Comparison of ENCODE assay signal across 36 cellular contexts in the genomic region with DNA sequence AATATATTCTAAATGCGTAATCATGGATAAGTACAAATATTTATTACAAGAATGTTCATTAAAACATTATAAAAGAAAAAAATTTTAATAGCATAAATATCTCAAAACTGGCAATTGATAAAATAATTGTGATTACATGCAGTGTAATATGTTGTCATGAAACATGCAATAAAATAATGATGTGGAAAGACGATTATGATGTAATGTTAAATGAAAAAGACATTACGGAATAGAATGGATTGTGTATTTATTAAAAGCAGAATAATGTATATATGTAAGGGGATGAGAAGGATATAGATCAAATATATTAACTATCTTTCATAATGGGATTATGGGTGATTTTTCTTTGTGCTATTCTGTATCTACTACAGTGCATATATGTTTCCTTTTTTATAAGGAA.
"Had no signal": no experiment of that assay in that cellular context is flagged by ENCODE, and none has a peak within 500 bp of the region (broad histone marks: within the 10 kb centered on the region; RNA-seq: fewer than 3 reads in every experiment).

No MANE protein-coding gene starts in this region.

- H3K9me3 Mint-ChIP-seq: activated B cell treated with CpG ODN at 0.5 μM for 24 hours; activated CD4-positive, alpha-beta memory T cell treated with anti-CD3 and anti-CD28 coated beads for 36 hours; activated CD4-positive, alpha-beta T cell treated with anti-CD3 and anti-CD28 coated beads, Interleukin-2, amount 10 ng/mL, durations not matched to agents 24 days and 14 days; activated CD8-positive, alpha-beta T cell treated with anti-CD3 and anti-CD28 coated beads for 36 hours; activated naive CD4-positive, alpha-beta T cell treated with anti-CD3 and anti-CD28 coated beads for 36 hours; activated naive CD4-positive, alpha-beta T cell treated with anti-CD3 and anti-CD28 coated beads, Interleukin-2, amount 50 U/mL, for 72 hours; activated naive CD8-positive, alpha-beta T cell treated with anti-CD3 and anti-CD28 coated beads for 36 hours; activated T-cell treated with anti-CD3 and anti-CD28 coated beads, Interleukin-2, amount 50 U/mL, for 4 hours; activated T-cell treated with anti-CD3 and anti-CD28 coated beads, Interleukin-2, amount 50 U/mL, for 72 hours; activated T-helper 1 cell treated with anti-CD3 and anti-CD28 coated beads, Interleukin-12 subunit alpha, Interleukin-12 subunit beta, Interleukin-2, Interleukin-4 antibody, amounts not matched to agents 30 ng/mL and 10 ng/mL and 1 ng/mL, durations not matched to agents 14 hours and 24 hours and 36 hours; activated T-helper 17 cell treated with anti-CD3 and anti-CD28 coated beads, Interleukin-2, amount 50 U/mL, for 72 hours; T-helper 1 cell treated with Interleukin-12 subunit alpha and Interleukin-12 subunit beta and Interleukin-4 antibody, amounts not matched to agents 30 μg/mL and 1 μg/mL, for 36 hours; T-helper 2 cell treated with Interferon-gamma antibody and Interleukin-4, amounts not matched to agents 5 μg/mL and 100 μg/mL, for 36 hours had no signal

- H3K27me3 ChIP-seq: adrenal gland, body of pancreas, brain microvascular endothelial cell, breast epithelium had no signal

- H3K36me3 ChIP-seq: breast epithelium had no signal

- H3K4me1 Mint-ChIP-seq: activated B cell treated with CpG ODN at 0.5 μM for 24 hours; activated CD4-positive, alpha-beta T cell treated with anti-CD3 and anti-CD28 coated beads, Interleukin-2, amount 10 ng/mL, durations not matched to agents 24 days and 14 days; activated naive CD8-positive, alpha-beta T cell treated with anti-CD3 and anti-CD28 coated beads for 36 hours; activated T-helper 17 cell treated with anti-CD3 and anti-CD28 coated beads, Interleukin-2, amount 50 U/mL, for 72 hours had no signal

- H3K4me3 Mint-ChIP-seq: activated B cell treated with CpG ODN at 0.5 μM for 24 hours; activated CD4-positive, alpha-beta memory T cell treated with anti-CD3 and anti-CD28 coated beads for 36 hours; activated CD4-positive, alpha-beta T cell treated with anti-CD3 and anti-CD28 coated beads, Interleukin-2, amount 10 ng/mL, durations not matched to agents 24 days and 14 days; activated CD8-positive, alpha-beta T cell treated with anti-CD3 and anti-CD28 coated beads for 36 hours; activated naive CD4-positive, alpha-beta T cell treated with anti-CD3 and anti-CD28 coated beads for 36 hours; activated naive CD8-positive, alpha-beta T cell treated with anti-CD3 and anti-CD28 coated beads for 36 hours; activated T-cell treated with anti-CD3 and anti-CD28 coated beads, Interleukin-2, amount 50 U/mL, for 4 hours; activated T-cell treated with anti-CD3 and anti-CD28 coated beads, Interleukin-2, amount 50 U/mL, for 72 hours; activated T-helper 1 cell treated with anti-CD3 and anti-CD28 coated beads, Interleukin-12 subunit alpha, Interleukin-12 subunit beta, Interleukin-2, Interleukin-4 antibody, amounts not matched to agents 30 ng/mL and 10 ng/mL and 1 ng/mL, durations not matched to agents 14 hours and 24 hours and 36 hours; activated T-helper 17 cell treated with anti-CD3 and anti-CD28 coated beads, Interleukin-2, amount 50 U/mL, for 72 hours; T-helper 1 cell treated with Interleukin-12 subunit alpha and Interleukin-12 subunit beta and Interleukin-4 antibody, amounts not matched to agents 30 μg/mL and 1 μg/mL, for 36 hours; T-helper 2 cell treated with Interferon-gamma antibody and Interleukin-4, amounts not matched to agents 5 μg/mL and 100 μg/mL, for 36 hours had no signal

- H3K27ac Mint-ChIP-seq: activated B cell treated with CpG ODN at 0.5 μM for 24 hours; activated CD4-positive, alpha-beta memory T cell treated with anti-CD3 and anti-CD28 coated beads for 36 hours; activated CD4-positive, alpha-beta T cell treated with anti-CD3 and anti-CD28 coated beads, Interleukin-2, amount 10 ng/mL, durations not matched to agents 24 days and 14 days; activated CD8-positive, alpha-beta T cell treated with anti-CD3 and anti-CD28 coated beads for 36 hours; activated naive CD4-positive, alpha-beta T cell treated with anti-CD3 and anti-CD28 coated beads for 36 hours; activated naive CD4-positive, alpha-beta T cell treated with anti-CD3 and anti-CD28 coated beads, Interleukin-2, amount 50 U/mL, for 72 hours; activated naive CD8-positive, alpha-beta T cell treated with anti-CD3 and anti-CD28 coated beads for 36 hours; activated T-helper 1 cell treated with anti-CD3 and anti-CD28 coated beads, Interleukin-12 subunit alpha, Interleukin-12 subunit beta, Interleukin-2, Interleukin-4 antibody, amounts not matched to agents 30 ng/mL and 10 ng/mL and 1 ng/mL, durations not matched to agents 14 hours and 24 hours and 36 hours; activated T-helper 17 cell treated with anti-CD3 and anti-CD28 coated beads, Interleukin-2, amount 50 U/mL, for 72 hours; T-helper 1 cell treated with Interleukin-12 subunit alpha and Interleukin-12 subunit beta and Interleukin-4 antibody, amounts not matched to agents 30 μg/mL and 1 μg/mL, for 36 hours; T-helper 2 cell treated with Interferon-gamma antibody and Interleukin-4, amounts not matched to agents 5 μg/mL and 100 μg/mL, for 36 hours had no signal

- ATAC-seq: activated CD8-positive, alpha-beta T cell treated with anti-CD3 and anti-CD28 coated beads for 36 hours; activated naive CD4-positive, alpha-beta T cell treated with anti-CD3 and anti-CD28 coated beads, Interleukin-2, amount 50 U/mL, for 72 hours; activated T-cell treated with anti-CD3 and anti-CD28 coated beads, Interleukin-2, amount 50 U/mL, for 4 hours; activated T-cell treated with anti-CD3 and anti-CD28 coated beads, Interleukin-2, amount 50 U/mL, for 72 hours; activated T-helper 17 cell treated with anti-CD3 and anti-CD28 coated beads, Interleukin-2, amount 50 U/mL, for 72 hours; body of pancreas had no signal

- H3K27ac ChIP-seq: adrenal gland, body of pancreas, brain microvascular endothelial cell, breast epithelium, VCaP had no signal

- FAIRE-seq: astrocyte had no signal

- H3K4me3 ChIP-seq: adrenal gland, body of pancreas, breast epithelium had no signal

- DNase-seq: activated B cell treated with CpG ODN at 0.5 μM for 24 hours; activated CD4-positive, alpha-beta memory T cell treated with anti-CD3 and anti-CD28 coated beads for 36 hours; activated CD4-positive, alpha-beta T cell treated with anti-CD3 and anti-CD28 coated beads for 4 hours; activated CD4-positive, alpha-beta T cell treated with anti-CD3 and anti-CD28 coated beads, Interleukin-2, amount 10 ng/mL, durations not matched to agents 24 days and 14 days; activated CD4-positive, alpha-beta T cell treated with anti-CD3 and anti-CD28 coated beads, Interleukin-2, amount 50 U/mL, for 1 hour; activated CD4-positive, alpha-beta T cell treated with anti-CD3 and anti-CD28 coated beads, Interleukin-2, amount 50 U/mL, for 4 hours; activated CD4-positive, CD25-positive, alpha-beta regulatory T cell treated with anti-CD3 and anti-CD28 coated beads, Interleukin-2, amount 50 U/mL, for 72 hours; activated CD8-positive, alpha-beta memory T cell treated with anti-CD3 and anti-CD28 coated beads, Interleukin-2, amount 50 U/mL, for 4 hours; activated CD8-positive, alpha-beta T cell treated with anti-CD3 and anti-CD28 coated beads for 36 hours; activated effector memory CD4-positive, alpha-beta T cell treated with anti-CD3 and anti-CD28 coated beads, Interleukin-2, amount 50 U/mL, for 16 hours; activated gamma-delta T cell treated with Interleukin-2 at 50 U/mL for 16 hours; activated naive CD4-positive, alpha-beta T cell; activated naive CD4-positive, alpha-beta T cell treated with anti-CD3 and anti-CD28 coated beads for 36 hours; activated naive CD4-positive, alpha-beta T cell treated with anti-CD3 and anti-CD28 coated beads, Interleukin-2, amount 50 U/mL, for 16 hours; activated naive CD8-positive, alpha-beta T cell treated with anti-CD3 and anti-CD28 coated beads for 36 hours; activated T-cell treated with anti-CD3 and anti-CD28 coated beads for 4 hours; activated T-cell treated with anti-CD3 and anti-CD28 coated beads, Interleukin-2, amount 50 U/mL, for 1 hour; activated T-cell treated with anti-CD3 and anti-CD28 coated beads, Interleukin-2, amount 50 U/mL, for 4 hours; activated T-cell treated with anti-CD3 and anti-CD28 coated beads, Interleukin-2, amount 50 U/mL, for 72 hours; adrenal gland; amniotic stem cell; aorta; body of pancreas; brain microvascular endothelial cell; central memory CD4-positive, alpha-beta T cell; T-helper 1 cell; T-helper 2 cell; T-helper 9 cell had no signal

- H3K27me3 Mint-ChIP-seq: activated B cell treated with CpG ODN at 0.5 μM for 24 hours; activated CD4-positive, alpha-beta memory T cell treated with anti-CD3 and anti-CD28 coated beads for 36 hours; activated CD4-positive, alpha-beta T cell treated with anti-CD3 and anti-CD28 coated beads, Interleukin-2, amount 10 ng/mL, durations not matched to agents 24 days and 14 days; activated CD8-positive, alpha-beta T cell treated with anti-CD3 and anti-CD28 coated beads for 36 hours; activated naive CD8-positive, alpha-beta T cell treated with anti-CD3 and anti-CD28 coated beads for 36 hours; activated T-helper 17 cell treated with anti-CD3 and anti-CD28 coated beads, Interleukin-2, amount 50 U/mL, for 72 hours had no signal

- H3K4me1 ChIP-seq: adrenal gland, body of pancreas, breast epithelium had no signal

- H3K9me3 ChIP-seq: adrenal gland, body of pancreas, breast epithelium had no signal
